20 cellular contexts compared by ENCODE assay signal in genomic region chr12:23415180-23415579, GRCh38.
"Had no signal": no experiment of that assay in that cellular context is flagged by ENCODE, and none has a peak within 500 bp of the region (broad histone marks: within the 10 kb centered on the region; RNA-seq: fewer than 3 reads in every experiment).

No MANE protein-coding gene starts in this region.

- ATAC-seq: effector memory CD8-positive, alpha-beta T cell; gastroesophageal sphincter; left ventricle myocardium superior; natural killer cell treated with Interleukin-12 subunit alpha and Interleukin-12 subunit beta and Interleukin-15 and Interleukin-18, amount 100 ng/mL, for 72 hours; stimulated activated naive CD8-positive, alpha-beta T cell treated with anti-CD3 and anti-CD28 coated beads, Interleukin-15, Interleukin-2, amounts not matched to agents 100 U/mL and 50 U/mL, for 24 hours had no signal

- H3K27me3 ChIP-seq: esophagus muscularis mucosa, gastroesophageal sphincter, neural progenitor cell, ovary, right atrium auricular region, transverse colon had no signal

- H3K9me3 ChIP-seq: esophagus muscularis mucosa, gastroesophageal sphincter, ovary, right atrium auricular region, transverse colon had no signal

- H3K27ac ChIP-seq: epithelial cell of prostate, esophagus muscularis mucosa, gastroesophageal sphincter, neural progenitor cell, ovary, right atrium auricular region, transverse colon had no signal

- DNase-seq: effector memory CD8-positive, alpha-beta T cell; foreskin fibroblast; glutamatergic neuron; immature natural killer cell; left ventricle myocardium superior; mesenchymal stem cell; midbrain; nucleus accumbens; ovary; stimulated activated CD4-positive, alpha-beta T cell treated with anti-CD3 and anti-CD28 coated beads, Interleukin-2, amount 100 ng/mL, for 48 hours; stimulated activated naive CD8-positive, alpha-beta T cell treated with anti-CD3 and anti-CD28 coated beads, Interleukin-15, Interleukin-2, amounts not matched to agents 100 U/mL and 50 U/mL, for 24 hours; transverse colon had no signal

- H3K36me3 ChIP-seq: esophagus muscularis mucosa, gastroesophageal sphincter, neural progenitor cell, ovary, right atrium auricular region, transverse colon had no signal

- H3K4me3 ChIP-seq: esophagus muscularis mucosa, gastroesophageal sphincter, lung, neural progenitor cell, ovary, right atrium auricular region, smooth muscle cell, transverse colon had no signal

- H3K4me1 ChIP-seq: neural progenitor cell, right atrium auricular region, transverse colon had no signal
